In the genomic region with DNA sequence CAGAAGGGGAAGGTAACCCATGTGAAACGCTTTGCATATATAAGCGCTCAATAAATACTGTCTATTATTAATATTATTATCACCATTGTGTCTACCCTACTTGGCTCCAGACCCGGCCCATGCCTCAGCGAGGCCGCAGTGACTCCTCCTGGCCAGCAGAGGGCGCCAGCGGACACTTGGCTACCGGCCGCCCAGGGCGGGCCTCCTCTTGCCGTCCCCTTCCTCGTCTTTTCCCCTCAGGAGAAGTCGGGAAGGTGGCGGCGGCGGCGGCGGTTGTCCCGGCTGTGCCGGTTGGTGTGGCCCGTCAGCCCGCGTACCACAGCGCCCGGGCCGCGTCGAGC, we compare ENCODE assay signal across 8 cellular contexts. TPM values are rescaled to one million over a fixed set of nuclear protein-coding genes. Genes with fewer than 3 reads are reported as not detected.
DNase-seq lines count a peak whose midpoint lies in the region; ATAC-seq and TF ChIP-seq lines count a peak whose summit lies in the region.

A gene with protein sequence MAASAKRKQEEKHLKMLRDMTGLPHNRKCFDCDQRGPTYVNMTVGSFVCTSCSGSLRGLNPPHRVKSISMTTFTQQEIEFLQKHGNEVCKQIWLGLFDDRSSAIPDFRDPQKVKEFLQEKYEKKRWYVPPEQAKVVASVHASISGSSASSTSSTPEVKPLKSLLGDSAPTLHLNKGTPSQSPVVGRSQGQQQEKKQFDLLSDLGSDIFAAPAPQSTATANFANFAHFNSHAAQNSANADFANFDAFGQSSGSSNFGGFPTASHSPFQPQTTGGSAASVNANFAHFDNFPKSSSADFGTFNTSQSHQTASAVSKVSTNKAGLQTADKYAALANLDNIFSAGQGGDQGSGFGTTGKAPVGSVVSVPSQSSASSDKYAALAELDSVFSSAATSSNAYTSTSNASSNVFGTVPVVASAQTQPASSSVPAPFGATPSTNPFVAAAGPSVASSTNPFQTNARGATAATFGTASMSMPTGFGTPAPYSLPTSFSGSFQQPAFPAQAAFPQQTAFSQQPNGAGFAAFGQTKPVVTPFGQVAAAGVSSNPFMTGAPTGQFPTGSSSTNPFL (plus strand): TSS at position 233 of the 341 bp plus-strand sequence. CDS start 266 bp downstream, outside the sequence.

- peaks cover 0 to 32% of the 10 kb centered on the region in 2 donors for H3K4me1 ChIP-seq in right atrium auricular region
- peaks cover 0 to 15% of the 10 kb centered on the region in 2 donors for H3K4me1 ChIP-seq in uterus

- H3K36me3 ChIP-seq in right atrium auricular region (no peaks in the 10 kb centered on the region), uterus (no peaks in the 10 kb centered on the region)

- intact Hi-C loops in uterus (cut with DNase I; ENCODE audit: low total_unique reads), result no loop called here

- H3K9me3 ChIP-seq in right atrium auricular region, result no peaks in the 10 kb centered on the region
- no peaks in the 10 kb centered on the region for H3K9me3 ChIP-seq in uterus

- H3K27me3 ChIP-seq in right atrium auricular region (no peaks in the 10 kb centered on the region), uterus (no peaks in the 10 kb centered on the region)

- peak; percentile 99 for TF ChIP-seq CTCF in GM13976 (IDR thresholded peaks at IDR 0.05; ENCODE audit: borderline replicate concordance, control extremely low read depth, extremely low read depth, insufficient read depth, missing control alignments)
- TF ChIP-seq CTCF in right atrium auricular region (IDR thresholded peaks at IDR 0.05), result peak; percentile 98 to 99
- peak; percentile 91 to 99 (median 92) for TF ChIP-seq CTCF in uterus (IDR thresholded peaks at IDR 0.05)

- ATAC-seq in HG02642 (IDR thresholded peaks at IDR 0.05; ENCODE audit: poor library complexity, unreplicated experiment), result peak; percentile 89

- DNase-seq in GM13976 (ENCODE audit: low spot score) (peak; percentile 90), NCI-H1105 (lab: John Stamatoyannopoulos, UW) (peak; percentile 69), T-helper 2 cell (peak; percentile 70 to 81 (median 76)), right atrium auricular region (ENCODE audit: low spot score) (peak; percentile 82), putamen (ENCODE audit: low spot score) (peak; percentile 81), uterus (peak; percentile 70 to 85)

- in situ Hi-C loops in GM13976 (cut with MboI; ENCODE audit: low sequenced_read_pairs, unreplicated experiment), result no loop called here

- TF ChIP-seq POLR2A in uterus (IDR thresholded peaks at IDR 0.05), result peak; percentile 41 to 51

- H3K27ac ChIP-seq in angular gyrus (ENCODE audit: low read depth, low read length) (peak within 1 kb of the TSS; percentile 62), right atrium auricular region (peak within 1 kb of the TSS; percentile 90 to 92), uterus (peak within 1 kb of the TSS; percentile 81 to 87)

- H3K4me3 ChIP-seq in right atrium auricular region, result peak within 1 kb of the TSS; percentile 97 to 99
- peak within 1 kb of the TSS; percentile 59 to 100 for H3K4me3 ChIP-seq in uterus

RNA-seq across cellular contexts. Expression of the gene that starts here (rescaled TPM):
- 10 to 100 TPM; 47.8 to 75.7 TPM for total RNA-seq in right atrium auricular region
- 10 to 100 TPM; 17.6 to 60.4 (median 29.9) TPM for total RNA-seq in uterus

Comparison
In these comparisons a context has a peak if more than half of its experiments do, and no peak if none do; other contexts are left out.
1. Peak in every context shown above with its lines: DNase-seq, ATAC-seq, H3K4me3 ChIP-seq and H3K27ac ChIP-seq.